ENCODE assay signal across 8 cellular contexts in the genomic region with DNA sequence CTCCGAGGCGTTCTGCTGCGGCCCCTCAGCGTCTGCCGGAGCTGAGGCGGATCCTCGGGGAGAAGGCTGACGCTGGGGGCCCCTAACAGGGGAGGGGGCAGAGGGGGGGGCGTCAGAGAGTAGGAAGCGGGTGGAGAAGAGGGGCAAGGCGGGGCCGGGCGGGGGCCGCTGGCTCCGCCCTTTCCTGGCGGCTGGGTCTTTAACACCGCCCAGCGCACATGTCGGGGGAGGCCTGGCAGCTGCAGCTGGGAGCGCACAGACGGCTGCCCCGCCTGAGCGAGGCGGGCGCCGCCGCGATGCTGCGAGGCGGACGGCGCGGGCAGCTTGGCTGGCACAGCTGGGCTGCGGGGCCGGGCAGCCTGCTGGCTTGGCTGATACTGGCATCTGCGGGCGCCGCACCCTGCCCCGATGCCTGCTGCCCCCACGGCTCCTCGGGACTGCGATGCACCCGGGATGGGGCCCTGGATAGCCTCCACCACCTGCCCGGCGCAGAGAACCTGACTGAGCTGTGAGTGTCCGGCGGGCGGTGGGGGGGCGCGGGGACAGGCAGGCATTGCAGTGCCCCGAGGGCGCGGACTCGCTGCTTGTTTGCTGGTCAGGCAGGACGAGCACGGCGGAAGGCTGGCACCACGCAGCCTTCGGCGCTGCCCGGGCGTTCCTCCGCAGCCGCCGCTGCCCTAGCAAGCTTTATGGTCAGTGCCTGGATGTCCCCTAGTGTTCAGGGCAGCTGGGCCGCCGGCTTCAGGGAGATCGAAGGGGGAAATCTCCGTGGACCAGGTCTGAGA.
DNase-seq lines count a peak whose midpoint lies in the region; ATAC-seq and TF ChIP-seq lines count a peak whose summit lies in the region.

A gene (plus strand): TSS at position 227 of the 785 bp plus-strand sequence. CDS start 70 bp downstream, at position 297.

- no peak for TF ChIP-seq POLR2A in GM18505 (IDR thresholded peaks at IDR 0.05; ENCODE audit: borderline replicate concordance, extremely low read depth, insufficient read depth, insufficient read length)

- peaks cover 4 to 29% (median 24%) of the 10 kb centered on the region in 5 donors for H3K4me1 ChIP-seq in subcutaneous abdominal adipose tissue (ENCODE audit: control insufficient read depth in 5 of 5, insufficient read depth in 5 of 5, low read length in 5 of 5)

- peaks cover 30 to 77% (median 74%) of the 10 kb centered on the region in 5 donors for H3K27me3 ChIP-seq in subcutaneous abdominal adipose tissue (ENCODE audit: control insufficient read depth in 5 of 5, insufficient read depth in 4 of 5, low read length in 5 of 5)

- H3K27ac ChIP-seq in subcutaneous abdominal adipose tissue (ENCODE audit: low read depth, low read length) = no peak within 1 kb of the TSS

- ATAC-seq in GM18867 (IDR thresholded peaks at IDR 0.05; ENCODE audit: unreplicated experiment) (peak; percentile 41), GM18505 (IDR thresholded peaks at IDR 0.05; ENCODE audit: unreplicated experiment) (no peak)

- no peaks in the 10 kb centered on the region for H3K9me3 ChIP-seq in subcutaneous abdominal adipose tissue (ENCODE audit: control insufficient read depth in 5 of 5, low read length in 5 of 5)

- DNase-seq in NCI-H2196 treated with DMSO at 0.1 percent for 48 hours (lab: John Stamatoyannopoulos, UW; ENCODE audit: unreplicated experiment) (peak; percentile 74), ecto neural progenitor cell (ENCODE audit: low spot score) (peak; percentile 71), midbrain (lab: John Stamatoyannopoulos, UW) (peak; percentile 27), kidney glomerular epithelial cell (lab: John Stamatoyannopoulos, UW) (no peak)
- DNase-seq in activated CD4-positive, alpha-beta T cell treated with anti-CD3 and anti-CD28 coated beads for 4 hours = peak; percentile 55 to 61

- no peaks in the 10 kb centered on the region for H3K36me3 ChIP-seq in subcutaneous abdominal adipose tissue (ENCODE audit: control insufficient read depth in 5 of 5, insufficient read depth in 5 of 5, low read length in 5 of 5)

- H3K9ac ChIP-seq in subcutaneous abdominal adipose tissue (ENCODE audit: low read length in 5 of 5) = no peak within 1 kb of the TSS

- H3K4me3 ChIP-seq in subcutaneous abdominal adipose tissue (ENCODE audit: low read depth in 1 of 5, low read length in 5 of 5) = peak within 1 kb of the TSS in 4 of 5 donors; percentile 21 to 53 (median 44)
